Comparison of ENCODE assay signal across 13 cellular contexts in genomic region chr9:113589407-113589806, GRCh38.
DNase-seq lines count a peak whose midpoint lies in the region; ATAC-seq and TF ChIP-seq lines count a peak whose summit lies in the region.
"Had no signal": no experiment of that assay in that cellular context is flagged by ENCODE, and none has a peak within 500 bp of the region (broad histone marks: within the 10 kb centered on the region; RNA-seq: fewer than 3 reads in every experiment).

No MANE protein-coding gene starts in this region.

- no peaks in the 10 kb centered on the region for H3K9me3 Mint-ChIP-seq in CD4-positive, alpha-beta T cell
- no peaks in the 10 kb centered on the region for H3K9me3 Mint-ChIP-seq in activated CD4-positive, alpha-beta memory T cell treated with anti-CD3 and anti-CD28 coated beads for 36 hours
- peaks cover 2% of the 10 kb centered on the region for H3K9me3 Mint-ChIP-seq in glutamatergic neuron (ENCODE audit: unreplicated experiment)
- H3K9me3 Mint-ChIP-seq: memory B cell had no signal

- CTCF ChIA-PET in CD4-positive, alpha-beta T cell (lab: Charles Lee): interaction anchor here (1.0 to 1.6 kb wide), 6 partner anchors 57 to 315 kb away, joined by 3 to 4 read pairs (median 3); partner anchors contain the start of genes CDC26 and PRPF4
- CTCF ChIA-PET in activated CD4-positive, alpha-beta memory T cell treated with anti-CD3 and anti-CD28 coated beads for 36 hours (lab: Charles Lee): interaction anchor here (0.6 to 18.9 kb wide), 14 partner anchors 8 to 298 kb away, joined by 3 to 580 read pairs (median 4); partner anchors contain the start of gene ALAD

- ATAC-seq in CD4-positive, alpha-beta T cell (ENCODE audit: poor library complexity): no peak
- ATAC-seq in psoas muscle: no peak

- no peak overlapping the region for H3K27ac ChIP-seq in CD4-positive, alpha-beta T cell (ENCODE audit: low read depth, low read length)
- H3K27ac ChIP-seq in psoas muscle: peak overlapping the region; percentile 61
- H3K27ac ChIP-seq: colonic mucosa, tibial nerve had no signal

- H3K4me1 ChIP-seq in psoas muscle (peaks cover 17% of the 10 kb centered on the region), HAP-1 (peaks cover 11% of the 10 kb centered on the region)

- in situ Hi-C loops in HAP-1 (cut with MboI; ENCODE audit: low sequenced_read_pairs): loop anchor here (10.0 kb wide), 1 partner anchor 315 kb away; the partner anchor contains the start of genes CDC26 and PRPF4

- peaks cover 51% of the 10 kb centered on the region for H3K4me1 Mint-ChIP-seq in CD4-positive, alpha-beta T cell (ENCODE audit: low read depth)
- H3K4me1 Mint-ChIP-seq in activated CD4-positive, alpha-beta memory T cell treated with anti-CD3 and anti-CD28 coated beads for 36 hours (ENCODE audit: low read depth): peaks cover 58% of the 10 kb centered on the region
- peaks cover 9% of the 10 kb centered on the region for H3K4me1 Mint-ChIP-seq in glutamatergic neuron (ENCODE audit: low read depth, unreplicated experiment)

- H3K36me3 ChIP-seq in psoas muscle (ENCODE audit: insufficient read depth in 1 of 2, low read depth in 1 of 2) (peaks cover 0 to 5% of the 10 kb centered on the region in 2 donors), HAP-1 (replicated peaks) (no peaks in the 10 kb centered on the region)
- H3K36me3 ChIP-seq: colonic mucosa had no signal

- H3K4me3 Mint-ChIP-seq in CD4-positive, alpha-beta T cell: no peak overlapping the region
- H3K4me3 Mint-ChIP-seq in activated CD4-positive, alpha-beta memory T cell treated with anti-CD3 and anti-CD28 coated beads for 36 hours: no peak overlapping the region
- no peak overlapping the region for H3K4me3 Mint-ChIP-seq in glutamatergic neuron (ENCODE audit: unreplicated experiment)
- H3K4me3 Mint-ChIP-seq: memory B cell had no signal

- H3K27me3 ChIP-seq in CD4-positive, alpha-beta T cell (ENCODE audit: control insufficient read depth, insufficient read depth, low read length): no peaks in the 10 kb centered on the region
- H3K27me3 ChIP-seq in psoas muscle (ENCODE audit: insufficient read depth in 3 of 3, low read length in 2 of 3) (no peaks in the 10 kb centered on the region), HAP-1 (ENCODE audit: low read depth) (no peaks in the 10 kb centered on the region)
- H3K27me3 ChIP-seq: colonic mucosa, tibial nerve had no signal

- POLR2A ChIA-PET in CD4-positive, alpha-beta T cell (lab: Charles Lee): interaction anchor here (1.3 to 2.7 kb wide), 2 partner anchors 10 to 115 kb away, joined by 3 to 14 read pairs; no protein-coding TSS in a partner anchor
- POLR2A ChIA-PET in activated CD4-positive, alpha-beta memory T cell treated with anti-CD3 and anti-CD28 coated beads for 36 hours (lab: Charles Lee): interaction anchor here (1.4 kb wide), 1 partner anchor 11 kb away, joined by 3 read pairs; no protein-coding TSS in a partner anchor

- intact Hi-C loops in CD4-positive, alpha-beta T cell (cut with DNase I, micrococcal nuclease): loop anchor here in 1 of 2 experiments (1.0 kb wide), 1 partner anchor 141 kb away; no protein-coding TSS in a partner anchor
- intact Hi-C loops in activated CD4-positive, alpha-beta memory T cell treated with anti-CD3 and anti-CD28 coated beads for 36 hours (cut with micrococcal nuclease): no loop called here
- intact Hi-C loops in psoas muscle (cut with DNase I): loop anchor here in 1 of 2 donors (2.0 kb wide), 1 partner anchor 145 kb away; no protein-coding TSS in a partner anchor

- 71 to 76% (median 75%) methylated on average over 7 of the region's 7 CpGs for WGBS in psoas muscle, 3 donors

- H3K27me3 Mint-ChIP-seq in CD4-positive, alpha-beta T cell: no peaks in the 10 kb centered on the region
- H3K27me3 Mint-ChIP-seq in activated CD4-positive, alpha-beta memory T cell treated with anti-CD3 and anti-CD28 coated beads for 36 hours: no peaks in the 10 kb centered on the region
- H3K27me3 Mint-ChIP-seq in glutamatergic neuron (ENCODE audit: unreplicated experiment): peaks cover 3% of the 10 kb centered on the region
- H3K27me3 Mint-ChIP-seq: memory B cell had no signal

- TF ChIP-seq CTCF in CD4-positive, alpha-beta T cell (IDR thresholded peaks at IDR 0.05): no peak
- TF ChIP-seq CTCF in glutamatergic neuron (IDR thresholded peaks at IDR 0.05; ENCODE audit: partially characterized antibody, unreplicated experiment) (no peak), psoas muscle (IDR thresholded peaks at IDR 0.05) (no peak)

- peaks cover 38% of the 10 kb centered on the region for H3K36me3 Mint-ChIP-seq in CD4-positive, alpha-beta T cell (ENCODE audit: low read depth)
- H3K36me3 Mint-ChIP-seq in activated CD4-positive, alpha-beta memory T cell treated with anti-CD3 and anti-CD28 coated beads for 36 hours: peaks cover 27% of the 10 kb centered on the region
- H3K36me3 Mint-ChIP-seq in glutamatergic neuron (ENCODE audit: unreplicated experiment): no peaks in the 10 kb centered on the region

- H3K4me3 ChIP-seq in psoas muscle (no peak overlapping the region), HAP-1 (no peak overlapping the region)
- H3K4me3 ChIP-seq: colonic mucosa, tibial nerve had no signal

- peak overlapping the region; percentile 45 for H3K27ac Mint-ChIP-seq in CD4-positive, alpha-beta T cell
- H3K27ac Mint-ChIP-seq in activated CD4-positive, alpha-beta memory T cell treated with anti-CD3 and anti-CD28 coated beads for 36 hours: peak overlapping the region; percentile 46
- H3K27ac Mint-ChIP-seq in glutamatergic neuron (ENCODE audit: unreplicated experiment): no peak overlapping the region
- H3K27ac Mint-ChIP-seq: memory B cell had no signal

- no peaks in the 10 kb centered on the region for H3K9me3 ChIP-seq in CD4-positive, alpha-beta T cell (ENCODE audit: control insufficient read depth, low read length)
- no peaks in the 10 kb centered on the region for H3K9me3 ChIP-seq in psoas muscle
- no peaks in the 10 kb centered on the region for H3K9me3 ChIP-seq in HAP-1
- H3K9me3 ChIP-seq: colonic mucosa, tibial nerve had no signal

- DNase-seq in CD4-positive, alpha-beta T cell: no peak
- no peak for DNase-seq in activated CD4-positive, alpha-beta memory T cell treated with anti-CD3 and anti-CD28 coated beads for 36 hours
- peak; percentile 13 for DNase-seq in glutamatergic neuron
- DNase-seq in psoas muscle: peak in 1 of 2 donors; percentile 59
- no peak for DNase-seq in medulla oblongata (ENCODE audit: extremely low spot score)
- no peak for DNase-seq in 8988T
- DNase-seq in HAP-1 (ENCODE audit: low spot score in 2 of 2): no peak
- no peak for DNase-seq in NCI-H1417 (lab: John Stamatoyannopoulos, UW)
- DNase-seq: activated naive CD4-positive, alpha-beta T cell treated with anti-CD3 and anti-CD28 coated beads, Interleukin-2, amount 50 U/mL, for 16 hours; colonic mucosa; SIG-M5 had no signal
